In genomic region chr7:155917836-155918385, GRCh38 we compare ENCODE assay signal across 21 cellular contexts.
DNase-seq lines count a peak whose midpoint lies in the region; ATAC-seq, FAIRE-seq and TF ChIP-seq lines count a peak whose summit lies in the region.
"Had no signal": no experiment of that assay in that cellular context is flagged by ENCODE, and none has a peak within 500 bp of the region (broad histone marks: within the 10 kb centered on the region; RNA-seq: fewer than 3 reads in every experiment).

No MANE protein-coding gene starts in this region.

- H3K14ac ChIP-seq in mesenchymal stem cell (ENCODE audit: low read length in 2 of 2): no peak overlapping the region

- POLR2A ChIA-PET in Caco-2 (lab: Charles Lee) (no interaction called here), K562 (lab: Yijun Ruan, JAX) (interaction anchor here (0.7 to 1.7 kb wide), 3 partner anchors 15 to 29 kb away, joined by 3 to 4 read pairs (median 3); no protein-coding TSS in a partner anchor)

- intact Hi-C loops in Caco-2 (cut with micrococcal nuclease; ENCODE audit: unreplicated experiment) (no loop called here), K562 (cut with micrococcal nuclease) (no loop called here)

- H3K36me3 Mint-ChIP-seq in Caco-2 (ENCODE audit: insufficient read depth, unreplicated experiment): no peaks in the 10 kb centered on the region
- H3K36me3 Mint-ChIP-seq: activated CD4-positive, alpha-beta memory T cell treated with anti-CD3 and anti-CD28 coated beads for 36 hours; type B pancreatic cell had no signal

- CTCF ChIA-PET in Caco-2 (lab: Charles Lee) (no interaction called here), K562 (lab: Yijun Ruan, JAX; ENCODE audit: low intra/inter-chr PET ratio) (no interaction called here)

- H2BK5ac ChIP-seq in mesenchymal stem cell (ENCODE audit: low read depth, low read length, poor library complexity, severe bottlenecking): no peak overlapping the region

- TF ChIP-seq CTCF in Caco-2 (IDR thresholded peaks at IDR 0.05; ENCODE audit: insufficient read depth in 1 of 2, low read depth in 1 of 2, low read length in 1 of 2, severe bottlenecking in 1 of 2, unreplicated experiment in 1 of 2): no peak
- no peak for TF ChIP-seq CTCF in K562 (IDR thresholded peaks at IDR 0.05 in 2 of 3, conservative IDR thresholded peaks at IDR 0.05 in 1 of 3; ENCODE audit: insufficient read depth in 2 of 3, low read depth in 1 of 3, low read length in 3 of 3)
- TF ChIP-seq CTCF in smooth muscle cell (IDR thresholded peaks at IDR 0.05; ENCODE audit: borderline replicate concordance, insufficient read depth, poor library complexity, severe bottlenecking): no peak

- no peak overlapping the region for H2BK12ac ChIP-seq in mesenchymal stem cell (ENCODE audit: low read length in 2 of 2)

- H3K9me1 ChIP-seq in K562 (ENCODE audit: control insufficient read depth, insufficient read depth, low read length): no peaks in the 10 kb centered on the region

- no peak for TF ChIP-seq RAD21 in K562 (CRISPR knock-in tag; conservative IDR thresholded peaks at IDR 0.05 in 1 of 2, IDR thresholded peaks at IDR 0.05 in 1 of 2)

- H3K4me2 ChIP-seq in K562 (ENCODE audit: insufficient read depth, low read length) (no peak overlapping the region), mesenchymal stem cell (ENCODE audit: low read length, poor library complexity, severe bottlenecking) (no peak overlapping the region), smooth muscle cell (no peak overlapping the region)

- H2BK15ac ChIP-seq in mesenchymal stem cell (ENCODE audit: low read depth, poor library complexity, severe bottlenecking): no peak overlapping the region

- H3K9ac ChIP-seq in K562 (ENCODE audit: insufficient read depth in 1 of 2, low read depth in 2 of 2, low read length in 2 of 2) (no peak overlapping the region), mesenchymal stem cell (ENCODE audit: low read length) (no peak overlapping the region), smooth muscle cell (ENCODE audit: low read depth) (no peak overlapping the region)

- H3K9me3 ChIP-seq in Caco-2: no peaks in the 10 kb centered on the region
- H3K9me3 ChIP-seq in K562 (replicated peaks; ENCODE audit: control insufficient read depth, insufficient read depth, low read depth, low read length): no peaks in the 10 kb centered on the region
- no peaks in the 10 kb centered on the region for H3K9me3 ChIP-seq in mesenchymal stem cell (ENCODE audit: control insufficient read depth, low read length)
- no peaks in the 10 kb centered on the region for H3K9me3 ChIP-seq in smooth muscle cell (replicated peaks; ENCODE audit: low read depth)
- H3K9me3 ChIP-seq: left lung had no signal

- in situ Hi-C loops in K562 (cut with MboI): no loop called here

- H4K91ac ChIP-seq in mesenchymal stem cell (ENCODE audit: low read length): no peak overlapping the region

- H4K20me1 ChIP-seq in K562 (replicated peaks; ENCODE audit: control insufficient read depth, insufficient read depth, low read length): 0 out of 2 replicates have a peak, but pooled peaks cover 8% of the 10 kb centered on the region
- no peaks in the 10 kb centered on the region for H4K20me1 ChIP-seq in smooth muscle cell (ENCODE audit: low read depth)

- H3K4me3 Mint-ChIP-seq in Caco-2 (ENCODE audit: unreplicated experiment): peak overlapping the region; percentile 6
- H3K4me3 Mint-ChIP-seq in stimulated activated naive CD8-positive, alpha-beta T cell treated with anti-CD3 and anti-CD28 coated beads, Interleukin-15, amount 100 ng/mL, for 72 hours: no peak overlapping the region
- H3K4me3 Mint-ChIP-seq: activated CD4-positive, alpha-beta memory T cell treated with anti-CD3 and anti-CD28 coated beads for 36 hours; nephron progenitor cell; type B pancreatic cell had no signal

- ATAC-seq in K562: peak; percentile 31; the same call in 2 of the 3 replicates
- no peak for ATAC-seq in stimulated activated naive CD8-positive, alpha-beta T cell treated with anti-CD3 and anti-CD28 coated beads, Interleukin-15, amount 100 ng/mL, for 72 hours
- ATAC-seq: foreskin keratinocyte, left lung had no signal

- peaks cover 13% of the 10 kb centered on the region for H3K9me3 Mint-ChIP-seq in Caco-2 (ENCODE audit: unreplicated experiment)
- peaks cover 6 to 17% of the 10 kb centered on the region in 2 donors for H3K9me3 Mint-ChIP-seq in stimulated activated naive CD8-positive, alpha-beta T cell treated with anti-CD3 and anti-CD28 coated beads, Interleukin-15, amount 100 ng/mL, for 72 hours
- H3K9me3 Mint-ChIP-seq: activated CD4-positive, alpha-beta memory T cell treated with anti-CD3 and anti-CD28 coated beads for 36 hours; nephron progenitor cell had no signal

- peaks cover 20% of the 10 kb centered on the region for H3K4me1 Mint-ChIP-seq in Caco-2 (ENCODE audit: low read depth, unreplicated experiment)
- no peaks in the 10 kb centered on the region for H3K4me1 Mint-ChIP-seq in stimulated activated naive CD8-positive, alpha-beta T cell treated with anti-CD3 and anti-CD28 coated beads, Interleukin-15, amount 100 ng/mL, for 72 hours

- H3K27me3 Mint-ChIP-seq in Caco-2 (ENCODE audit: insufficient read depth, unreplicated experiment): no peaks in the 10 kb centered on the region
- H3K27me3 Mint-ChIP-seq in stimulated activated naive CD8-positive, alpha-beta T cell treated with anti-CD3 and anti-CD28 coated beads, Interleukin-15, amount 100 ng/mL, for 72 hours: no peaks in the 10 kb centered on the region

- no peak for TF ChIP-seq POLR2A in K562 (conservative IDR thresholded peaks at IDR 0.05)

- peak overlapping the region; percentile 60 for H3K27ac Mint-ChIP-seq in Caco-2 (ENCODE audit: unreplicated experiment)
- no peak overlapping the region for H3K27ac Mint-ChIP-seq in stimulated activated naive CD8-positive, alpha-beta T cell treated with anti-CD3 and anti-CD28 coated beads, Interleukin-15, amount 100 ng/mL, for 72 hours
- H3K27ac Mint-ChIP-seq: activated CD4-positive, alpha-beta memory T cell treated with anti-CD3 and anti-CD28 coated beads for 36 hours; type B pancreatic cell had no signal

- no peak overlapping the region for H3K4ac ChIP-seq in mesenchymal stem cell (ENCODE audit: low read depth in 1 of 2, low read length in 2 of 2)

- no peaks in the 10 kb centered on the region for H3K79me1 ChIP-seq in mesenchymal stem cell (replicated peaks; ENCODE audit: low read length, poor library complexity, severe bottlenecking)

- H2BK120ac ChIP-seq in mesenchymal stem cell (ENCODE audit: low read depth, low read length): no peak overlapping the region

- H3K4me1 ChIP-seq in Caco-2: peaks cover 36% of the 10 kb centered on the region
- H3K4me1 ChIP-seq in K562 (replicated peaks in 1 of 2; ENCODE audit: control insufficient read depth in 2 of 2, insufficient read depth in 2 of 2, low read length in 2 of 2): peaks cover 0 to 8% of the 10 kb centered on the region in 2 experiments; a peak in 2 of 5 replicates
- peaks cover 41% of the 10 kb centered on the region for H3K4me1 ChIP-seq in mesenchymal stem cell (ENCODE audit: control insufficient read depth, insufficient read depth, low read depth, low read length)
- H3K4me1 ChIP-seq in smooth muscle cell (ENCODE audit: low read depth): no peaks in the 10 kb centered on the region

- H3K27ac ChIP-seq in K562 (ENCODE audit: extremely low read depth, low read depth, low read length): no peak overlapping the region
- H3K27ac ChIP-seq in mesenchymal stem cell (ENCODE audit: low read length, poor library complexity, severe bottlenecking): peak overlapping the region; percentile 49
- H3K27ac ChIP-seq in smooth muscle cell (ENCODE audit: low read depth): no peak overlapping the region
- H3K27ac ChIP-seq: foreskin keratinocyte, left lung had no signal

- H3K4me3 ChIP-seq in Caco-2 (ENCODE audit: low read depth, low read length): no peak overlapping the region
- H3K4me3 ChIP-seq in K562: no peak overlapping the region
- no peak overlapping the region for H3K4me3 ChIP-seq in mesenchymal stem cell (ENCODE audit: insufficient read depth in 1 of 2, low read depth in 1 of 2, low read length in 2 of 2)
- H3K4me3 ChIP-seq in smooth muscle cell: no peak overlapping the region
- H3K4me3 ChIP-seq: left lung had no signal

- WGBS in K562 (ENCODE audit: insufficient coverage, low coverage, missing lambda C conversion rate): 0% methylated on average over 9 of the region's 9 CpGs
- WGBS in mesenchymal stem cell: 80% methylated on average over 9 of the region's 9 CpGs
- 74% methylated on average over 9 of the region's 9 CpGs for WGBS in smooth muscle cell (ENCODE audit: low lambda C conversion rate)

- H2AFZ ChIP-seq in K562 (ENCODE audit: low read depth, low read length) (no peak overlapping the region), mesenchymal stem cell (ENCODE audit: low read depth, low read length) (no peak overlapping the region), smooth muscle cell (ENCODE audit: low read depth) (no peak overlapping the region)

- H3F3A ChIP-seq in smooth muscle cell (ENCODE audit: low read depth): no peaks in the 10 kb centered on the region

- TF ChIP-seq EP300 in K562 (IDR thresholded peaks at IDR 0.05; ENCODE audit: low read length): no peak

- H3K23ac ChIP-seq in mesenchymal stem cell (ENCODE audit: low read length in 2 of 2): no peak overlapping the region

- BruUV-seq in Caco-2 (replicated peaks; lab: Mats Ljungman, UMichigan) (no TSS peak), K562 (replicated peaks; lab: Mats Ljungman, UMichigan) (no TSS peak)

- DNase-seq in Caco-2 (peak in 1 of 2 experiments; percentile 17), M059J (ENCODE audit: low read depth) (peak; percentile 29), K562 (ENCODE audit: extremely low read depth in 1 of 4, low spot score in 3 of 4) (peak in 1 of 4 experiments; percentile 19), mesenchymal stem cell (peak; percentile 2), T1000 (lab: John Stamatoyannopoulos, UW) (no peak), OCI-M1 (lab: John Stamatoyannopoulos, UW) (no peak), smooth muscle cell (lab: John Stamatoyannopoulos, UW; ENCODE audit: unreplicated experiment) (no peak)
- no peak for DNase-seq in stimulated activated naive CD8-positive, alpha-beta T cell treated with anti-CD3 and anti-CD28 coated beads, Interleukin-15, amount 100 ng/mL, for 72 hours
- DNase-seq: activated CD4-positive, alpha-beta memory T cell treated with anti-CD3 and anti-CD28 coated beads for 36 hours; activated CD4-positive, CD25-positive, alpha-beta regulatory T cell; activated gamma-delta T cell; effector CD8-positive, alpha-beta T cell; GDM1; left lung; NCI-H1694; NCI-H526 treated with DMSO at 0.1 percent for 48 hours; nephron progenitor cell; stimulated activated CD8-positive, alpha-beta memory T cell treated with anti-CD3 and anti-CD28 coated beads, Interleukin-4, amount 100 ng/mL, for 48 hours had no signal

- no peaks in the 10 kb centered on the region for H3K27me3 ChIP-seq in Caco-2 (replicated peaks; ENCODE audit: control insufficient read depth, insufficient read depth, low read length)
- H3K27me3 ChIP-seq in K562 (ENCODE audit: control insufficient read depth in 2 of 2, insufficient read depth in 2 of 2, low read length in 2 of 2): peaks cover 20 to 75% of the 10 kb centered on the region in 2 experiments
- H3K27me3 ChIP-seq in mesenchymal stem cell (ENCODE audit: control insufficient read depth in 1 of 2, insufficient read depth in 1 of 2, low read length in 2 of 2): peaks cover 0 to 5% of the 10 kb centered on the region in 2 experiments
- H3K27me3 ChIP-seq in smooth muscle cell (ENCODE audit: low read depth): no peaks in the 10 kb centered on the region
- H3K27me3 ChIP-seq: foreskin keratinocyte had no signal

- H4K8ac ChIP-seq in mesenchymal stem cell (ENCODE audit: low read length): no peak overlapping the region

- H3K36me3 ChIP-seq in Caco-2 (ENCODE audit: control insufficient read depth, insufficient read depth, low read length): no peaks in the 10 kb centered on the region
- H3K36me3 ChIP-seq in K562 (ENCODE audit: control insufficient read depth, insufficient read depth, low read length): no peaks in the 10 kb centered on the region
- H3K36me3 ChIP-seq in mesenchymal stem cell (ENCODE audit: control insufficient read depth in 1 of 2, insufficient read depth in 2 of 2, low read depth in 1 of 2, low read length in 2 of 2): no peaks in the 10 kb centered on the region
- no peaks in the 10 kb centered on the region for H3K36me3 ChIP-seq in smooth muscle cell (ENCODE audit: low read depth)
- H3K36me3 ChIP-seq: left lung had no signal

- H3K18ac ChIP-seq in mesenchymal stem cell (ENCODE audit: low read depth in 1 of 2, low read length in 2 of 2): no peak overlapping the region

- FAIRE-seq in K562 (lab: Jason Lieb, UNC): no peak
- FAIRE-seq: colon had no signal

- H3K79me2 ChIP-seq in K562 (ENCODE audit: control insufficient read depth, insufficient read depth, low read length) (no peaks in the 10 kb centered on the region), smooth muscle cell (ENCODE audit: low read depth) (no peaks in the 10 kb centered on the region)

- peak overlapping the region; percentile 2 for H2AK5ac ChIP-seq in mesenchymal stem cell (ENCODE audit: low read length, severe bottlenecking)

Comparison
In these comparisons a context has a peak if more than half of its experiments do, and no peak if none do; other contexts are left out.
1. DNase-seq: peak in M059J (single experiment) and mesenchymal stem cell (single experiment); none in T1000 (single experiment), stimulated activated naive CD8-positive, alpha-beta T cell treated with anti-CD3 and anti-CD28 coated beads, Interleukin-15, amount 100 ng/mL, for 72 hours (0 of 2), OCI-M1 (single experiment) and smooth muscle cell (single experiment).